In the genomic region with DNA sequence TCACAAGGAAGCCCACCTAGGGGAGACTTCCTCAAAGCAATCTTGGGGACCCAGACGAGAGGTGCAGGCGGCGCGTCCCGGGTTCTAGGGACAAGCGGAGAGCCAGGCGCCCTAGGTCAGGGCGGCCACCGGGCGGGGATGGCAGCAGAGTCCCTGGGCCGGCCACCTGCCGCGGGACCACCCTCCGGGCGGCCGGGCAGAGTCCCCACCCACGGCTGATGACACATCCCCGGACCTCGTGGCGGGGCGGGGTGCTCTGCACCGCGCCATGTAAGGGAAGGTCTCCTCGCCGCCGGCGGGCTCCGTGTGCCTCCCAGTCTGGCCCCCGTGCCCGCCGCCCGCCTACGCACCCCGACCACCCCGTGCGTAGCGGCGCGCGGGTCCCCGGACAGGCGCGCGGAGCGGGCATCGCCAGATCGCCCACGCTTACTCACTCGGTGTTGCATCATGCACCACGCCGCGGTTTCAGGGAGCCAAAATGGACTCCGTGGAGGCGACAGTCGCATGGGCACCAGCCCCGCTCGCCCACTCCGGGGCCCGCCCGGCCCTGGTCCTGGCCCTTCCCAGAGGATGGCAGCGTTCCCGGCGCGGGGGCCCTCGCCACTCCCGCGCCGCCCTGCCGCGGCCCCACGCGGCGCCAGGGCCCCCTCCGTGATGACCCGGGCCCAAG, we compare ENCODE assay signal across 1 cellular context.
A peak's percentile ranks its signal among the peaks of the same experiment; 100 is the strongest.
TF ChIP-seq lines count a peak whose summit lies in the region.

No MANE protein-coding gene starts in this region.

TF ChIP-seq in HepG2, 621 proteins besides CTCF, POLR2A, EP300 and RAD21 (continued from another document and continues in another):
- TF ChIP-seq TFE3 (CRISPR knock-in tag; IDR thresholded peaks at IDR 0.05) (no peak), THAP7 (CRISPR knock-in tag; IDR thresholded peaks at IDR 0.05) (no peak; the same call in 1 of the 2 replicates), ZNF207 (IDR thresholded peaks at IDR 0.05; ENCODE audit: borderline replicate concordance) (no peak), ZNF407 (CRISPR knock-in tag; IDR thresholded peaks at IDR 0.05; ENCODE audit: not compliant biosample characterization) (no peak), XBP1 (CRISPR knock-in tag; IDR thresholded peaks at IDR 0.05) (no peak), ZNF550 (CRISPR knock-in tag; IDR thresholded peaks at IDR 0.05; ENCODE audit: borderline replicate concordance) (no peak), ARID4A (CRISPR knock-in tag; IDR thresholded peaks at IDR 0.05; ENCODE audit: borderline replicate concordance) (peak; percentile 57; the same call in 1 of the 2 replicates), IKZF5 (CRISPR knock-in tag; IDR thresholded peaks at IDR 0.05) (no peak), ZMAT3 (CRISPR knock-in tag; conservative IDR thresholded peaks at IDR 0.05) (no peak), ZMYM3 (CRISPR knock-in tag; IDR thresholded peaks at IDR 0.05) (no peak), ZNF101 (CRISPR knock-in tag; IDR thresholded peaks at IDR 0.05; ENCODE audit: borderline replicate concordance, low read depth) (no peak), ZNF446 (CRISPR knock-in tag; IDR thresholded peaks at IDR 0.05) (peak; percentile 69; the same call in 1 of the 2 replicates), GATAD2A (CRISPR knock-in tag; IDR thresholded peaks at IDR 0.05) (no peak), AHR (CRISPR knock-in tag; IDR thresholded peaks at IDR 0.05) (no peak), ZBTB44 (CRISPR knock-in tag; IDR thresholded peaks at IDR 0.05) (no peak), SIN3B (IDR thresholded peaks at IDR 0.05; ENCODE audit: low read length) (no peak), ZNF430 (CRISPR knock-in tag; IDR thresholded peaks at IDR 0.05) (no peak), SALL1 (CRISPR knock-in tag; IDR thresholded peaks at IDR 0.05) (0 out of 2 replicates have a peak, but pooled peaks have one; percentile 31), MXI1 (IDR thresholded peaks at IDR 0.05; ENCODE audit: borderline replicate concordance, low read depth, low read length) (peak; percentile 30; the same call in 1 of the 3 replicates), AKAP8 (CRISPR knock-in tag; IDR thresholded peaks at IDR 0.05) (no peak), ZNF614 (CRISPR knock-in tag; IDR thresholded peaks at IDR 0.05; ENCODE audit: borderline replicate concordance) (no peak), ZNF496 (CRISPR knock-in tag; IDR thresholded peaks at IDR 0.05; ENCODE audit: insufficient replicate concordance) (no peak), ZNF530 (CRISPR knock-in tag; IDR thresholded peaks at IDR 0.05; ENCODE audit: low read depth) (no peak), FIP1L1 (IDR thresholded peaks at IDR 0.05; ENCODE audit: borderline replicate concordance, insufficient read depth, low read depth, low read length) (no peak), ZNF124 (CRISPR knock-in tag; IDR thresholded peaks at IDR 0.05) (0 out of 2 replicates have a peak, but pooled peaks have one; percentile 3), ZNF382 (CRISPR knock-in tag; IDR thresholded peaks at IDR 0.05; ENCODE audit: borderline replicate concordance) (no peak), TAF1 (CRISPR knock-in tag; IDR thresholded peaks at IDR 0.05) (peak; percentile 51)
- TF ChIP-seq, protein P1, sequence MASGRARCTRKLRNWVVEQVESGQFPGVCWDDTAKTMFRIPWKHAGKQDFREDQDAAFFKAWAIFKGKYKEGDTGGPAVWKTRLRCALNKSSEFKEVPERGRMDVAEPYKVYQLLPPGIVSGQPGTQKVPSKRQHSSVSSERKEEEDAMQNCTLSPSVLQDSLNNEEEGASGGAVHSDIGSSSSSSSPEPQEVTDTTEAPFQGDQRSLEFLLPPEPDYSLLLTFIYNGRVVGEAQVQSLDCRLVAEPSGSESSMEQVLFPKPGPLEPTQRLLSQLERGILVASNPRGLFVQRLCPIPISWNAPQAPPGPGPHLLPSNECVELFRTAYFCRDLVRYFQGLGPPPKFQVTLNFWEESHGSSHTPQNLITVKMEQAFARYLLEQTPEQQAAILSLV (CRISPR knock-in tag; IDR thresholded peaks at IDR 0.05; ENCODE audit: borderline replicate concordance) = no peak
- TF ChIP-seq, protein P2, sequence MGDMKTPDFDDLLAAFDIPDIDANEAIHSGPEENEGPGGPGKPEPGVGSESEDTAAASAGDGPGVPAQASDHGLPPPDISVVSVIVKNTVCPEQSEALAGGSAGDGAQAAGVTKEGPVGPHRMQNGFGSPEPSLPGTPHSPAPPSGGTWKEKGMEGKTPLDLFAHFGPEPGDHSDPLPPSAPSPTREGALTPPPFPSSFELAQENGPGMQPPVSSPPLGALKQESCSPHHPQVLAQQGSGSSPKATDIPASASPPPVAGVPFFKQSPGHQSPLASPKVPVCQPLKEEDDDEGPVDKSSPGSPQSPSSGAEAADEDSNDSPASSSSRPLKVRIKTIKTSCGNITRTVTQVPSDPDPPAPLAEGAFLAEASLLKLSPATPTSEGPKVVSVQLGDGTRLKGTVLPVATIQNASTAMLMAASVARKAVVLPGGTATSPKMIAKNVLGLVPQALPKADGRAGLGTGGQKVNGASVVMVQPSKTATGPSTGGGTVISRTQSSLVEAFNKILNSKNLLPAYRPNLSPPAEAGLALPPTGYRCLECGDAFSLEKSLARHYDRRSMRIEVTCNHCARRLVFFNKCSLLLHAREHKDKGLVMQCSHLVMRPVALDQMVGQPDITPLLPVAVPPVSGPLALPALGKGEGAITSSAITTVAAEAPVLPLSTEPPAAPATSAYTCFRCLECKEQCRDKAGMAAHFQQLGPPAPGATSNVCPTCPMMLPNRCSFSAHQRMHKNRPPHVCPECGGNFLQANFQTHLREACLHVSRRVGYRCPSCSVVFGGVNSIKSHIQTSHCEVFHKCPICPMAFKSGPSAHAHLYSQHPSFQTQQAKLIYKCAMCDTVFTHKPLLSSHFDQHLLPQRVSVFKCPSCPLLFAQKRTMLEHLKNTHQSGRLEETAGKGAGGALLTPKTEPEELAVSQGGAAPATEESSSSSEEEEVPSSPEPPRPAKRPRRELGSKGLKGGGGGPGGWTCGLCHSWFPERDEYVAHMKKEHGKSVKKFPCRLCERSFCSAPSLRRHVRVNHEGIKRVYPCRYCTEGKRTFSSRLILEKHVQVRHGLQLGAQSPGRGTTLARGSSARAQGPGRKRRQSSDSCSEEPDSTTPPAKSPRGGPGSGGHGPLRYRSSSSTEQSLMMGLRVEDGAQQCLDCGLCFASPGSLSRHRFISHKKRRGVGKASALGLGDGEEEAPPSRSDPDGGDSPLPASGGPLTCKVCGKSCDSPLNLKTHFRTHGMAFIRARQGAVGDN (CRISPR knock-in tag; IDR thresholded peaks at IDR 0.05) = peak; percentile 79
